In the genomic region with DNA sequence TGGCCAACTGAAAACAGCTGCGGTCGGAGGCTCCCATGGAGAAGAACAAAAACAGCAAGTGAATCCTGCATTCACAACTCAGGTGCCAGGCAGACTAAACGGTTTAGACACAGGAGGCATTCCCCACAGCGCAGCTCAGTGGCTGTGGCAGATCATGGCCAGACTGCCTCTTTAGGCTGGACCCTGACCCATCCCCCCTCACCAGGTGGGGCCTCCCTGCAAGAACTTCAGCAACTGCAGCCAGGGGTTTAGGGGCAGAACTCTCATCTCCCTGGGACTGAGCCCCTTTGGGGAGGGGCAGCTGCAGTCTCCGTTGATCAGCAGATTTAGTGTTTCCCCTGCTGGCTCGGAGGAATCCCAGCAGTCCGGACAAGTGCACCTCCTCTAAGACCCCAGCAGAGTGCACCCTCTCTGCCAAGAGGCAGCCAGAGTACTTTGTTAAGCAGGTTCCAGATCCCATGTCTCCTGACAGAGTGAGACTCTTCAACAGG, we compare ENCODE assay signal across 29 cellular contexts.
DNase-seq lines count a peak whose midpoint lies in the region; ATAC-seq and TF ChIP-seq lines count a peak whose summit lies in the region.
"Had no signal": no experiment of that assay in that cellular context is flagged by ENCODE, and none has a peak within 500 bp of the region (broad histone marks: within the 10 kb centered on the region; RNA-seq: fewer than 3 reads in every experiment).

No MANE protein-coding gene starts in this region.

- WGBS in iPS DF 6.9 (ENCODE audit: insufficient coverage, insufficient read length), result no CpG with 5 or more reads among the region's 7 CpGs

- H3K4me3 ChIP-seq in astrocyte of the cerebellum (ENCODE audit: low read depth, low read length) (no peak overlapping the region), iPS DF 6.9 (ENCODE audit: low read length) (no peak overlapping the region)
- H3K4me3 ChIP-seq: prostate gland, suprapubic skin had no signal

- no peaks in the 10 kb centered on the region for H3K27me3 ChIP-seq in iPS DF 6.9 (ENCODE audit: control insufficient read depth, insufficient read depth, low read length)
- H3K27me3 ChIP-seq: suprapubic skin had no signal

- in situ Hi-C loops in astrocyte of the cerebellum (cut with HindIII; ENCODE audit: low sequenced_read_pairs), result no loop called here

- peak; percentile 30 for DNase-seq in NCI-H748 (lab: John Stamatoyannopoulos, UW; ENCODE audit: unreplicated experiment)
- DNase-seq in NCI-H748 treated with DMSO at 0.1 percent for 48 hours (lab: John Stamatoyannopoulos, UW), result no peak
- DNase-seq in astrocyte of the cerebellum (ENCODE audit: low read depth), result no peak
- peak; percentile 43 for DNase-seq in iPS DF 6.9 (ENCODE audit: low read depth, low spot score)
- DNase-seq in SIG-M5 treated with dmso at 0.1 percent for 504 hours (lab: John Stamatoyannopoulos, UW; ENCODE audit: unreplicated experiment), result no peak
- DNase-seq: 8988T; activated CD4-positive, alpha-beta T cell treated with anti-CD3 and anti-CD28 coated beads for 4 hours; activated gamma-delta T cell treated with Interleukin-2 at 50 U/mL for 16 hours; activated naive CD8-positive, alpha-beta T cell treated with anti-CD3 and anti-CD28 coated beads, Interleukin-2, amount 50 U/mL, for 24 hours; activated T-cell treated with anti-CD3 and anti-CD28 coated beads, Interleukin-2, amount 50 U/mL, for 1 hour; cerebellar nuclear complex; head of caudate nucleus; immature natural killer cell; mesenchymal stem cell; NCI-H1417 treated with DMSO at 0.1 percent for 48 hours; NCI-H2081; NCI-H2227 treated with DMSO at 0.1 percent for 48 hours; NCI-H774; nucleus accumbens; OCI-M1; stimulated activated CD4-positive, alpha-beta T cell treated with anti-CD3 and anti-CD28 coated beads, Interleukin-15, amount 100 ng/mL, for 24 hours; stimulated activated naive B cell treated with anti-CD40 and anti-IgM and Interleukin-4, amounts not matched to agents 10 μg/mL and 1 μg/mL and 100 μg/mL, for 72 hours had no signal

- no peak overlapping the region for H3K27ac ChIP-seq in iPS DF 6.9 (ENCODE audit: low read length)
- H3K27ac ChIP-seq: epithelial cell of prostate, prostate gland, suprapubic skin had no signal

- H3K4me1 ChIP-seq in iPS DF 6.9 (ENCODE audit: control insufficient read depth, insufficient read depth, low read length), result peaks cover 2% of the 10 kb centered on the region; the same call in 1 of the 2 replicates
- H3K4me1 ChIP-seq: prostate gland, suprapubic skin had no signal

- peak; percentile 6 for TF ChIP-seq CTCF in astrocyte of the cerebellum (IDR thresholded peaks at IDR 0.05; ENCODE audit: low read depth, low read length, missing control alignments)

- ATAC-seq in GM21528 (IDR thresholded peaks at IDR 0.05; ENCODE audit: low FRiP score, unreplicated experiment) (no peak), HG02973 (IDR thresholded peaks at IDR 0.05; ENCODE audit: unreplicated experiment) (no peak), HG03439 (IDR thresholded peaks at IDR 0.05; ENCODE audit: unreplicated experiment) (no peak)
- ATAC-seq: activated naive CD8-positive, alpha-beta T cell treated with anti-CD3 and anti-CD28 coated beads, Interleukin-2, amount 50 U/mL, for 24 hours; left lobe of liver; stimulated activated naive B cell treated with anti-CD40 and anti-IgM and Interleukin-4, amounts not matched to agents 10 μg/mL and 1 μg/mL and 100 μg/mL, for 72 hours had no signal

- H3K36me3 ChIP-seq in iPS DF 6.9 (ENCODE audit: control insufficient read depth, insufficient read depth, low read length), result no peaks in the 10 kb centered on the region
- H3K36me3 ChIP-seq: prostate gland, suprapubic skin had no signal

- no peaks in the 10 kb centered on the region for H3K9me3 ChIP-seq in iPS DF 6.9 (ENCODE audit: control insufficient read depth, insufficient read depth, low read length)
- H3K9me3 ChIP-seq: prostate gland, suprapubic skin had no signal

Comparison
In these comparisons a context has a peak if more than half of its experiments do, and no peak if none do; other contexts are left out.
1. DNase-seq: peak in NCI-H748 (single experiment) and iPS DF 6.9 (single experiment); none in NCI-H748 treated with DMSO at 0.1 percent for 48 hours (single experiment), astrocyte of the cerebellum (single experiment) and SIG-M5 treated with dmso at 0.1 percent for 504 hours (single experiment).